11 cellular contexts compared by ENCODE assay signal in genomic region chr5:132825824-132826391, GRCh38. TPM values are rescaled to one million over a fixed set of nuclear protein-coding genes. Genes with fewer than 3 reads are reported as not detected.
DNase-seq lines count a peak whose midpoint lies in the region; ATAC-seq and TF ChIP-seq lines count a peak whose summit lies in the region.
"Had no signal": no experiment of that assay in that cellular context is flagged by ENCODE, and none has a peak within 500 bp of the region (broad histone marks: within the 10 kb centered on the region; RNA-seq: fewer than 3 reads in every experiment).

No MANE protein-coding gene starts in this region.

- no peaks in the 10 kb centered on the region for H3K79me2 ChIP-seq in neural progenitor cell (ENCODE audit: low read depth)
- H3K79me2 ChIP-seq: parathyroid adenoma had no signal

- peaks cover 16% of the 10 kb centered on the region for H3K4me1 ChIP-seq in CD8-positive, alpha-beta T cell (ENCODE audit: insufficient read depth, low read length)
- H3K4me1 ChIP-seq in HUES6 (ENCODE audit: control insufficient read depth, insufficient read depth, low read length) (peaks cover 31% of the 10 kb centered on the region), neural progenitor cell (no peaks in the 10 kb centered on the region), breast epithelium (no peaks in the 10 kb centered on the region)

- H3K9ac ChIP-seq in HUES6 (ENCODE audit: low read length), result peak overlapping the region; percentile 51
- H3K9ac ChIP-seq in neural progenitor cell, result no peak overlapping the region
- H3K9ac ChIP-seq: parathyroid adenoma had no signal

- no peak for TF ChIP-seq POLR2A in breast epithelium (IDR thresholded peaks at IDR 0.05)

- CTCF ChIA-PET in CD8-positive, alpha-beta T cell (lab: Charles Lee), result interaction anchor here (0.9 to 1.4 kb wide), 4 partner anchors 8 to 299 kb away, joined by 3 to 4 read pairs (median 3); partner anchors contain the start of gene SEPTIN8

- no peaks in the 10 kb centered on the region for H3K9me3 ChIP-seq in CD8-positive, alpha-beta T cell (ENCODE audit: low read length)
- H3K9me3 ChIP-seq in HUES6 (ENCODE audit: control insufficient read depth, insufficient read depth, low read depth, low read length), result no peaks in the 10 kb centered on the region
- H3K9me3 ChIP-seq in neural progenitor cell (ENCODE audit: low read depth), result no peaks in the 10 kb centered on the region
- no peaks in the 10 kb centered on the region for H3K9me3 ChIP-seq in breast epithelium
- H3K9me3 ChIP-seq: SJCRH30 had no signal

- H3K27ac ChIP-seq in CD8-positive, alpha-beta T cell (ENCODE audit: low read depth, low read length), result no peak overlapping the region
- H3K27ac ChIP-seq in HUES6 (ENCODE audit: low read depth, low read length) (no peak overlapping the region), neural progenitor cell (no peak overlapping the region), breast epithelium (no peak overlapping the region)
- H3K27ac ChIP-seq: parathyroid adenoma, SJCRH30 had no signal

- no peaks in the 10 kb centered on the region for H4K20me1 ChIP-seq in neural progenitor cell (ENCODE audit: low read depth)

- no peaks in the 10 kb centered on the region for H3K9me3 Mint-ChIP-seq in CD8-positive, alpha-beta T cell
- H3K9me3 Mint-ChIP-seq in neural progenitor cell, result peaks cover 2% of the 10 kb centered on the region

- H3K4me3 Mint-ChIP-seq in CD8-positive, alpha-beta T cell, result peak overlapping the region; percentile 53
- no peak overlapping the region for H3K4me3 Mint-ChIP-seq in neural progenitor cell

- DNase-seq in CD8-positive, alpha-beta T cell, result no peak
- DNase-seq in ecto neural progenitor cell (ENCODE audit: low spot score), result peak; percentile 67
- DNase-seq in neural progenitor cell (ENCODE audit: low spot score), result peak; percentile 57
- no peak for DNase-seq in GM03348 (ENCODE audit: low spot score)
- DNase-seq in globus pallidus (ENCODE audit: low spot score), result no peak
- DNase-seq in pons (ENCODE audit: low spot score), result no peak
- DNase-seq in breast epithelium (ENCODE audit: low spot score in 2 of 2), result no peak
- DNase-seq: cortex of kidney, SJCRH30 had no signal

- H3K27me3 ChIP-seq in CD8-positive, alpha-beta T cell (ENCODE audit: insufficient read depth, low read length), result peaks cover 26% of the 10 kb centered on the region
- peaks cover 76% of the 10 kb centered on the region for H3K27me3 ChIP-seq in HUES6 (ENCODE audit: control insufficient read depth, insufficient read depth, low read length)
- H3K27me3 ChIP-seq in neural progenitor cell, result peaks cover 100% of the 10 kb centered on the region
- no peaks in the 10 kb centered on the region for H3K27me3 ChIP-seq in breast epithelium
- H3K27me3 ChIP-seq: SJCRH30 had no signal

- peak overlapping the region; percentile 79 for H3K4me2 ChIP-seq in neural progenitor cell

- peaks cover 3% of the 10 kb centered on the region for H3K4me1 Mint-ChIP-seq in CD8-positive, alpha-beta T cell (ENCODE audit: low read depth)
- H3K4me1 Mint-ChIP-seq in neural progenitor cell, result peaks cover 3% of the 10 kb centered on the region

- no peaks in the 10 kb centered on the region for H3K36me3 Mint-ChIP-seq in CD8-positive, alpha-beta T cell
- peaks cover 3% of the 10 kb centered on the region for H3K36me3 Mint-ChIP-seq in neural progenitor cell

- ATAC-seq in CD8-positive, alpha-beta T cell, result peak; percentile 25

- H3K36me3 ChIP-seq in CD8-positive, alpha-beta T cell (ENCODE audit: insufficient read depth, low read length), result no peaks in the 10 kb centered on the region
- no peaks in the 10 kb centered on the region for H3K36me3 ChIP-seq in HUES6 (ENCODE audit: control insufficient read depth, insufficient read depth, low read length)
- H3K36me3 ChIP-seq in neural progenitor cell, result no peaks in the 10 kb centered on the region
- no peaks in the 10 kb centered on the region for H3K36me3 ChIP-seq in breast epithelium
- H3K36me3 ChIP-seq: SJCRH30 had no signal

- H3F3A ChIP-seq in neural progenitor cell (ENCODE audit: low read depth), result peaks cover 20% of the 10 kb centered on the region

- TF ChIP-seq CTCF in CD8-positive, alpha-beta T cell (IDR thresholded peaks at IDR 0.05), result no peak
- TF ChIP-seq CTCF in neural progenitor cell (IDR thresholded peaks at IDR 0.05), result no peak
- TF ChIP-seq CTCF in breast epithelium (IDR thresholded peaks at IDR 0.05), result no peak

- intact Hi-C loops in CD8-positive, alpha-beta T cell (cut with DNase I, micrococcal nuclease), result no loop called here
- intact Hi-C loops in breast epithelium (cut with DNase I; ENCODE audit: low total_unique reads), result no loop called here

- H3K27me3 Mint-ChIP-seq in CD8-positive, alpha-beta T cell (ENCODE audit: low read depth), result peaks cover 56% of the 10 kb centered on the region
- peaks cover 35% of the 10 kb centered on the region for H3K27me3 Mint-ChIP-seq in neural progenitor cell (ENCODE audit: insufficient read depth, low read depth)

- no peak overlapping the region for H3K27ac Mint-ChIP-seq in CD8-positive, alpha-beta T cell
- H3K27ac Mint-ChIP-seq in neural progenitor cell, result no peak overlapping the region

- POLR2A ChIA-PET in CD8-positive, alpha-beta T cell (lab: Charles Lee), result no interaction called here

- H2AFZ ChIP-seq in neural progenitor cell (replicated peaks), result peak overlapping the region; percentile 90
- H2AFZ ChIP-seq: parathyroid adenoma had no signal

- H3K4me3 ChIP-seq in CD8-positive, alpha-beta T cell (ENCODE audit: low read depth, low read length), result peak overlapping the region; percentile 35
- peak overlapping the region; percentile 58 for H3K4me3 ChIP-seq in HUES6 (ENCODE audit: low read depth, low read length)
- peak overlapping the region; percentile 44 for H3K4me3 ChIP-seq in neural progenitor cell
- no peak overlapping the region for H3K4me3 ChIP-seq in breast epithelium
- H3K4me3 ChIP-seq: SJCRH30 had no signal

RNA-seq across cellular contexts. Expression of gene SHROOM1, which starts 4.5 kb away (rescaled TPM):
- total RNA-seq in CD8-positive, alpha-beta T cell, result under 1 TPM in 1 of 2 experiments, not detected in 1; 0.38 TPM
- total RNA-seq in neural progenitor cell (ENCODE audit: low replicate concordance), result 0.36 and 2.0 TPM in 2 replicates
- total RNA-seq in breast epithelium, result 10 to 100 TPM in 1 of 3 donors, 1 to 10 TPM in 2; 2.4 to 12.6 (median 9.5) TPM

RNA-seq across cellular contexts. Expression of gene SOWAHA, which starts 12.8 kb away (rescaled TPM):
- not detected for total RNA-seq in CD8-positive, alpha-beta T cell
- total RNA-seq in neural progenitor cell (ENCODE audit: low replicate concordance) (0.03 TPM in 1 of 2 replicates, not detected in the other), breast epithelium (1 to 10 TPM in 1 of 3 donors, under 1 TPM in 2; 0.66 to 3.2 (median 0.96) TPM)

RNA-seq across cellular contexts. Expression of gene GDF9, which starts 40.4 kb away (rescaled TPM):
- under 1 TPM; 0.43 to 0.72 TPM for total RNA-seq in CD8-positive, alpha-beta T cell
- 0.46 and 0.82 TPM in 2 replicates for total RNA-seq in neural progenitor cell (ENCODE audit: low replicate concordance)
- under 1 TPM; 0.33 to 0.64 (median 0.44) TPM for total RNA-seq in breast epithelium

RNA-seq across cellular contexts. Expression of gene UQCRQ, which starts 40.5 kb away (rescaled TPM):
- total RNA-seq in CD8-positive, alpha-beta T cell, result 100 to 1,000 TPM; 124 to 128 TPM
- 45.0 and 63.1 TPM in 2 replicates for total RNA-seq in neural progenitor cell (ENCODE audit: low replicate concordance)
- 100 to 1,000 TPM; 106 to 184 (median 150) TPM for total RNA-seq in breast epithelium

RNA-seq across cellular contexts. Expression of gene LEAP2, which starts 47.6 kb away (rescaled TPM):
- total RNA-seq in CD8-positive, alpha-beta T cell, result under 1 TPM; 0.14 to 0.27 TPM
- total RNA-seq in neural progenitor cell (ENCODE audit: low replicate concordance) (3.5 and 3.6 TPM in 2 replicates), breast epithelium (1 to 10 TPM in 2 of 3 donors, under 1 TPM in 1; 0.80 to 4.1 (median 2.9) TPM)

Comparison
In these comparisons a context has a peak if more than half of its experiments do, and no peak if none do; other contexts are left out.
1. DNase-seq: peak in ecto neural progenitor cell (single experiment) and neural progenitor cell (single experiment); none in CD8-positive, alpha-beta T cell (0 of 7), GM03348 (single experiment), globus pallidus (single experiment), pons (single experiment) and breast epithelium (0 of 2).
2. H3K4me3 ChIP-seq: peak in CD8-positive, alpha-beta T cell (single experiment), HUES6 (single experiment) and neural progenitor cell (single experiment); none in breast epithelium (0 of 3).